Comparison of ENCODE assay signal across 8 cellular contexts in genomic region chrX:110665636-110666035, GRCh38.
DNase-seq lines count a peak whose midpoint lies in the region; ATAC-seq and TF ChIP-seq lines count a peak whose summit lies in the region.

No MANE protein-coding gene starts in this region.

- intact Hi-C loops in PC-9 (cut with micrococcal nuclease; ENCODE audit: unreplicated experiment) = loop anchor here (2.0 kb wide), 2 partner anchors 181 to 203 kb away; no protein-coding TSS in a partner anchor

- TF ChIP-seq CTCF in AG10803 (conservative IDR thresholded peaks at IDR 0.05; ENCODE audit: low read length) = peak; percentile 71
- peak; percentile 58 for TF ChIP-seq CTCF in GM12865 (IDR thresholded peaks at IDR 0.05; ENCODE audit: insufficient read depth, low read depth, low read length, missing control alignments)
- peak; percentile 74 for TF ChIP-seq CTCF in PC-9 (conservative IDR thresholded peaks at IDR 0.05)
- peak; percentile 69 for TF ChIP-seq CTCF in fibroblast of mammary gland (conservative IDR thresholded peaks at IDR 0.05; ENCODE audit: control insufficient read depth, insufficient read depth, low read depth, low read length)
- peak; percentile 78 for TF ChIP-seq CTCF in progenitor cell of endocrine pancreas (IDR thresholded peaks at IDR 0.05; ENCODE audit: unreplicated experiment)

- no peaks in the 10 kb centered on the region for H3K79me2 ChIP-seq in PC-9 (ENCODE audit: low read depth)

- H3K27ac Mint-ChIP-seq in progenitor cell of endocrine pancreas = no peak overlapping the region

- H3K4me1 ChIP-seq in PC-9 (replicated peaks; ENCODE audit: insufficient read depth) = no peaks in the 10 kb centered on the region

- no peak overlapping the region for H3K27ac ChIP-seq in PC-9

- H3K4me2 ChIP-seq in PC-9 = no peak overlapping the region

- H3K4me1 Mint-ChIP-seq in progenitor cell of endocrine pancreas (ENCODE audit: low read depth) = peaks cover 28% of the 10 kb centered on the region

- no peak overlapping the region for H2AFZ ChIP-seq in PC-9

- ATAC-seq in HG02973 (IDR thresholded peaks at IDR 0.05; ENCODE audit: unreplicated experiment) (peak; percentile 70), GM19023 (IDR thresholded peaks at IDR 0.05; ENCODE audit: unreplicated experiment) (no peak)

- no peaks in the 10 kb centered on the region for H4K20me1 ChIP-seq in PC-9 (ENCODE audit: insufficient read depth)

- DNase-seq in AG10803 (ENCODE audit: low read depth) (peak; percentile 31), GM12865 (ENCODE audit: low read depth) (peak; percentile 18), PC-9 (peak in 1 of 2 experiments; percentile 38), fibroblast of mammary gland (ENCODE audit: low read depth) (peak; percentile 45), progenitor cell of endocrine pancreas (ENCODE audit: low spot score, unreplicated experiment) (peak; percentile 29)
- no peak for DNase-seq in activated effector memory CD4-positive, alpha-beta T cell treated with Interleukin-2 at 50 U/mL for 16 hours

- H3K9me3 Mint-ChIP-seq in progenitor cell of endocrine pancreas (ENCODE audit: low read depth) = no peaks in the 10 kb centered on the region

- no peak overlapping the region for H3K4me3 Mint-ChIP-seq in progenitor cell of endocrine pancreas (ENCODE audit: low read depth)

- H3K4me3 ChIP-seq in AG10803 (ENCODE audit: low read length) (no peak overlapping the region), GM12865 (ENCODE audit: low read depth, low read length) (no peak overlapping the region), PC-9 (no peak overlapping the region), fibroblast of mammary gland (ENCODE audit: control insufficient read depth, low read depth, low read length) (no peak overlapping the region)

- H3K9me3 ChIP-seq in PC-9 (ENCODE audit: insufficient read depth, low read depth) = no peaks in the 10 kb centered on the region

- no peaks in the 10 kb centered on the region for H3K27me3 ChIP-seq in PC-9 (ENCODE audit: insufficient read depth, low read depth)

- H3F3A ChIP-seq in PC-9 (ENCODE audit: insufficient read depth, low read depth) = no peaks in the 10 kb centered on the region

- H3K36me3 ChIP-seq in PC-9 (ENCODE audit: low read depth) = no peaks in the 10 kb centered on the region

- H3K36me3 Mint-ChIP-seq in progenitor cell of endocrine pancreas (ENCODE audit: insufficient read depth) = no peaks in the 10 kb centered on the region

- no peaks in the 10 kb centered on the region for H3K9me2 ChIP-seq in PC-9 (ENCODE audit: insufficient read depth)

- BruUV-seq in PC-9 (replicated peaks; lab: Mats Ljungman, UMichigan) = no TSS peak

- CTCF ChIA-PET in PC-9 (lab: Charles Lee) = interaction anchor here (0.6 kb wide), 1 partner anchor 148 kb away, joined by 4 read pairs; no protein-coding TSS in a partner anchor

- no peaks in the 10 kb centered on the region for H3K27me3 Mint-ChIP-seq in progenitor cell of endocrine pancreas

- POLR2A ChIA-PET in PC-9 (lab: Charles Lee; ENCODE audit: unreplicated experiment) = no interaction called here
